30 cellular contexts compared by ENCODE assay signal in the genomic region with DNA sequence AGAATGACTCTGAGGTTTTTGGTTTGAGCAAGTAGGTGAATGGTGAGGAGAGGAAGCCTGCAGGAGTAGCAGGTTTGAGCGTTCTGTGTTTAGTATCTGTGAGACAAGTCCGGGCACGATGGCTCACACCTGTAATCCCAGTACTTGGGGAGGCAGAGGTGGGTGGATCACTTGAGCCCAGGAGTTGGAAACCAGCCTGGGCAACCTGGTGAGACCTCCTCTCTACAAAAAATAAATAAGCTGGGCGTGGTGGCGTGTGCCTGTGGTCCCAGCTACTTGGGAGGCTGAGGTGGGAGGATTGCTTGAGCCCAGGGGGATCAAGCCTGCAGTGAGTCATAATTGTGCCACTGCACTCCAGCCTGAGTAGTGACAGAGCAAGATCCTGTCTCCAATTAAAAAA. TPM values are rescaled to one million over a fixed set of nuclear protein-coding genes. Genes with fewer than 3 reads are reported as not detected.
A peak's percentile ranks its signal among the peaks of the same experiment; 100 is the strongest.
DNase-seq lines count a peak whose midpoint lies in the region; ATAC-seq, FAIRE-seq and TF ChIP-seq lines count a peak whose summit lies in the region.
"Had no signal": no experiment of that assay in that cellular context is flagged by ENCODE, and none has a peak within 500 bp of the region (broad histone marks: within the 10 kb centered on the region; RNA-seq: fewer than 3 reads in every experiment).

No MANE protein-coding gene starts in this region.

- no peak for TF ChIP-seq EP300 in GM12878 (IDR thresholded peaks at IDR 0.05; ENCODE audit: borderline replicate concordance in 1 of 2, control insufficient read depth in 1 of 2, low read depth in 2 of 2, low read length in 2 of 2)

- SMC1A ChIA-PET in GM12878 (lab: Charles Lee; ENCODE audit: uncharacterized antibody, unreplicated experiment), result no interaction called here

- H3K79me2 ChIP-seq in GM12878 (ENCODE audit: control insufficient read depth, insufficient read depth, low read length), result no peaks in the 10 kb centered on the region

- no TSS peak for BruUV-seq in GM12878 (replicated peaks; lab: Mats Ljungman, UMichigan)

- H3K9me3 ChIP-seq in GM12878 (replicated peaks; ENCODE audit: control insufficient read depth, insufficient read depth, low read length), result no peaks in the 10 kb centered on the region
- H3K9me3 ChIP-seq: SJSA1, stomach, upper lobe of left lung had no signal

- intact Hi-C loops in GM12878 (cut with micrococcal nuclease; ENCODE audit: unreplicated experiment), result no loop called here

- H3K27me3 Mint-ChIP-seq in nephron progenitor cell (ENCODE audit: low read depth, poor library complexity), result peaks cover 4% of the 10 kb centered on the region
- H3K27me3 Mint-ChIP-seq: activated CD8-positive, alpha-beta T cell treated with anti-CD3 and anti-CD28 coated beads for 36 hours; activated naive CD4-positive, alpha-beta T cell treated with anti-CD3 and anti-CD28 coated beads, Interleukin-2, amount 50 U/mL, for 24 hours had no signal

- 96% methylated on average over 5 of the region's 5 CpGs for WGBS in GM12878 (ENCODE audit: insufficient coverage, insufficient replicate concordance, low lambda C conversion rate, missing lambda C conversion rate)

- RAD21 ChIA-PET in GM12878 (lab: Charles Lee; ENCODE audit: unreplicated experiment), result no interaction called here

- ATAC-seq in GM12878 (no peak), GM19324 (IDR thresholded peaks at IDR 0.05; ENCODE audit: low FRiP score, unreplicated experiment) (no peak)
- no peak for ATAC-seq in stimulated activated effector memory CD8-positive, alpha-beta T cell treated with anti-CD3 and anti-CD28 coated beads, Interleukin-12 subunit alpha, Interleukin-12 subunit beta, amount 100 ng/mL, for 72 hours
- ATAC-seq: activated CD8-positive, alpha-beta T cell treated with anti-CD3 and anti-CD28 coated beads for 36 hours; activated T-cell treated with anti-CD3 and anti-CD28 coated beads, Interleukin-2, amount 50 U/mL, for 4 hours; natural killer cell had no signal

- no peaks in the 10 kb centered on the region for H3K36me3 ChIP-seq in GM12878 (ENCODE audit: control insufficient read depth in 2 of 2, insufficient read depth in 2 of 2, low read length in 1 of 2)
- H3K36me3 ChIP-seq: SJSA1, stomach, upper lobe of left lung had no signal

- no peaks in the 10 kb centered on the region for H3K9me3 Mint-ChIP-seq in stimulated activated effector memory CD8-positive, alpha-beta T cell treated with anti-CD3 and anti-CD28 coated beads, Interleukin-12 subunit alpha, Interleukin-12 subunit beta, amount 100 ng/mL, for 72 hours
- H3K9me3 Mint-ChIP-seq in nephron progenitor cell, result peaks cover 23% of the 10 kb centered on the region
- H3K9me3 Mint-ChIP-seq: activated CD8-positive, alpha-beta T cell treated with anti-CD3 and anti-CD28 coated beads for 36 hours; activated naive CD4-positive, alpha-beta T cell treated with anti-CD3 and anti-CD28 coated beads, Interleukin-2, amount 50 U/mL, for 24 hours; activated T-cell treated with anti-CD3 and anti-CD28 coated beads, Interleukin-2, amount 50 U/mL, for 4 hours; natural killer cell; T-helper 1 cell treated with Interleukin-12 subunit alpha and Interleukin-12 subunit beta and Interleukin-4 antibody, amounts not matched to agents 30 μg/mL and 1 μg/mL, for 36 hours had no signal

- no peaks in the 10 kb centered on the region for H3K4me1 ChIP-seq in GM12878 (ENCODE audit: control insufficient read depth, insufficient read depth, low read length)
- H3K4me1 ChIP-seq: SJSA1, stomach had no signal

- H2AFZ ChIP-seq in GM12878 (ENCODE audit: control insufficient read depth, low read depth, low read length), result no peak overlapping the region

- H3K4me2 ChIP-seq in GM12878 (ENCODE audit: control insufficient read depth, insufficient read depth), result no peak overlapping the region

- peak overlapping the region; percentile 11 for H3K27ac Mint-ChIP-seq in stimulated activated effector memory CD8-positive, alpha-beta T cell treated with anti-CD3 and anti-CD28 coated beads, Interleukin-12 subunit alpha, Interleukin-12 subunit beta, amount 100 ng/mL, for 72 hours
- H3K27ac Mint-ChIP-seq in nephron progenitor cell, result no peak overlapping the region
- H3K27ac Mint-ChIP-seq: activated CD8-positive, alpha-beta T cell treated with anti-CD3 and anti-CD28 coated beads for 36 hours; natural killer cell; T-helper 1 cell treated with Interleukin-12 subunit alpha and Interleukin-12 subunit beta and Interleukin-4 antibody, amounts not matched to agents 30 μg/mL and 1 μg/mL, for 36 hours had no signal

- no peak overlapping the region for H3K9ac ChIP-seq in GM12878 (ENCODE audit: control insufficient read depth, insufficient read depth, low read length)

- CTCF ChIA-PET in GM12878 (lab: Yijun Ruan, JAX), result no interaction called here

- no peak for TF ChIP-seq POLR2A in GM12878 (IDR thresholded peaks at IDR 0.05; ENCODE audit: low read depth, low read length)

- TF ChIP-seq RAD21 in GM12878 (IDR thresholded peaks at IDR 0.05; ENCODE audit: insufficient read depth, low read depth, low read length), result no peak

- FAIRE-seq in GM12878 (lab: Jason Lieb, UNC), result no peak
- FAIRE-seq: astrocyte, GM18507 had no signal

- H3K27ac ChIP-seq in GM12878 (ENCODE audit: control insufficient read depth, insufficient read depth), result no peak overlapping the region
- H3K27ac ChIP-seq: SJSA1, stomach, upper lobe of left lung had no signal

- H3K4me3 ChIP-seq in GM12878, result no peak overlapping the region
- H3K4me3 ChIP-seq: SJSA1, skin epidermis, stomach, upper lobe of left lung had no signal

- H3K27me3 ChIP-seq in GM12878 (replicated peaks in 1 of 2; ENCODE audit: control insufficient read depth in 2 of 2, insufficient read depth in 2 of 2, low read length in 1 of 2), result no peaks in the 10 kb centered on the region; a peak in 1 of 4 replicates
- H3K27me3 ChIP-seq: SJSA1, stomach, upper lobe of left lung had no signal

- POLR2A ChIA-PET in GM12878 (lab: Charles Lee), result interaction anchor here (0.6 kb wide), 1 partner anchor 261 kb away, joined by 3 read pairs; no protein-coding TSS in a partner anchor

- H3K4me3 Mint-ChIP-seq in stimulated activated effector memory CD8-positive, alpha-beta T cell treated with anti-CD3 and anti-CD28 coated beads, Interleukin-12 subunit alpha, Interleukin-12 subunit beta, amount 100 ng/mL, for 72 hours, result no peak overlapping the region
- no peak overlapping the region for H3K4me3 Mint-ChIP-seq in nephron progenitor cell
- H3K4me3 Mint-ChIP-seq: activated CD8-positive, alpha-beta T cell treated with anti-CD3 and anti-CD28 coated beads for 36 hours; activated naive CD4-positive, alpha-beta T cell treated with anti-CD3 and anti-CD28 coated beads, Interleukin-2, amount 50 U/mL, for 24 hours; activated T-cell treated with anti-CD3 and anti-CD28 coated beads, Interleukin-2, amount 50 U/mL, for 4 hours; natural killer cell; T-helper 1 cell treated with Interleukin-12 subunit alpha and Interleukin-12 subunit beta and Interleukin-4 antibody, amounts not matched to agents 30 μg/mL and 1 μg/mL, for 36 hours had no signal

- TF ChIP-seq CTCF in GM12878 (IDR thresholded peaks at IDR 0.05 in 2 of 3, conservative IDR thresholded peaks at IDR 0.05 in 1 of 3; ENCODE audit: control insufficient read depth in 2 of 3, extremely low read depth in 1 of 3, insufficient read depth in 1 of 3, low read depth in 3 of 3, low read length in 3 of 3), result no peak
- no peak for TF ChIP-seq CTCF in nephron progenitor cell (IDR thresholded peaks at IDR 0.05)

- no peaks in the 10 kb centered on the region for H4K20me1 ChIP-seq in GM12878 (ENCODE audit: control insufficient read depth, insufficient read depth)

- DNase-seq in NCI-H146 (lab: John Stamatoyannopoulos, UW) (peak; percentile 31), NCI-H146 treated with DMSO at 0.1 percent for 48 hours (lab: John Stamatoyannopoulos, UW; ENCODE audit: unreplicated experiment) (no peak), NCI-H345 (lab: John Stamatoyannopoulos, UW) (peak; percentile 73), GM12878 (ENCODE audit: low read depth, low spot score) (no peak), nephron progenitor cell (no peak)
- DNase-seq in stimulated activated effector memory CD8-positive, alpha-beta T cell treated with anti-CD3 and anti-CD28 coated beads, Interleukin-12 subunit alpha, Interleukin-12 subunit beta, amount 100 ng/mL, for 72 hours (ENCODE audit: low spot score in 2 of 2), result no peak
- no peak for DNase-seq in effector CD8-positive, alpha-beta T cell (lab: John Stamatoyannopoulos, UW)
- DNase-seq: 8988T; activated CD8-positive, alpha-beta T cell treated with anti-CD3 and anti-CD28 coated beads for 36 hours; activated T-cell treated with anti-CD3 and anti-CD28 coated beads, Interleukin-2, amount 50 U/mL, for 4 hours; COR-L47; hippocampal formation; Kasumi-1; mesendoderm; natural killer cell; NCI-H1436 treated with DMSO at 0.1 percent for 48 hours; NCI-H524 treated with DMSO at 0.1 percent for 48 hours; OCI-M1; stimulated activated CD4-positive, alpha-beta T cell treated with anti-CD3 and anti-CD28 coated beads, Interleukin-4, amount 100 ng/mL, for 1 hour; stomach; upper lobe of left lung had no signal

- no peaks in the 10 kb centered on the region for H3K4me1 Mint-ChIP-seq in stimulated activated effector memory CD8-positive, alpha-beta T cell treated with anti-CD3 and anti-CD28 coated beads, Interleukin-12 subunit alpha, Interleukin-12 subunit beta, amount 100 ng/mL, for 72 hours
- no peaks in the 10 kb centered on the region for H3K4me1 Mint-ChIP-seq in nephron progenitor cell
- H3K4me1 Mint-ChIP-seq: natural killer cell had no signal

- no peaks in the 10 kb centered on the region for H3K36me3 Mint-ChIP-seq in stimulated activated effector memory CD8-positive, alpha-beta T cell treated with anti-CD3 and anti-CD28 coated beads, Interleukin-12 subunit alpha, Interleukin-12 subunit beta, amount 100 ng/mL, for 72 hours
- H3K36me3 Mint-ChIP-seq in nephron progenitor cell (ENCODE audit: low read depth), result peaks cover 25% of the 10 kb centered on the region
- H3K36me3 Mint-ChIP-seq: natural killer cell had no signal

- in situ Hi-C loops in GM12878 (cut with MboI), result no loop called here

RNA-seq across cellular contexts. Expression of a gene that starts 9.7 kb away (rescaled TPM):
- 125 and 142 TPM in 2 replicates for total RNA-seq in GM12878 (2013; cell fraction: nucleolus; rRNA removed)
- 31.1 and 35.5 TPM in 2 replicates for total RNA-seq in GM12878 (2014; rRNA removed)
- 26.7 and 30.7 TPM in 2 replicates for total RNA-seq in GM12878 (2014; rRNA removed; fragmentation: Illumina TruSeq; extraction: Trizol)
- total RNA-seq in GM12878 (2021), result 19.0 and 24.0 TPM in 2 replicates
- polyA plus RNA-seq in GM12878 (2011; ENCODE audit: low read depth), result 12.6 TPM
- polyA plus RNA-seq in GM12878 (2011; rRNA removed), result 26.4 and 31.1 TPM in 2 replicates
- polyA plus RNA-seq in GM12878 (2011; cell fraction: cytosol; rRNA removed), result 10.8 and 16.9 TPM in 2 replicates
- 52.1 and 66.2 TPM in 2 replicates for polyA plus RNA-seq in GM12878 (2011; cell fraction: nucleus; rRNA removed)
- polyA plus RNA-seq in GM12878 (2012), result 12.7 and 17.2 TPM in 2 replicates
- 17.1 and 19.5 TPM in 2 replicates for polyA plus RNA-seq in GM12878 (2014; fragmentation: Illumina TruSeq; extraction: Trizol)
- polyA plus RNA-seq in GM12878 (2014; fragmentation: Nextera tagmentation; extraction: Ambion mirVana), result 1 to 10 TPM; 4.8 to 8.2 TPM
- 33.7 and 37.1 TPM in 2 replicates for polyA plus RNA-seq in GM12878 (2014; rRNA removed)
- polyA plus RNA-seq in GM12878 (2016; fragmentation: Nextera tagmentation; extraction: Ambion mirVana), result 10 to 100 TPM; 19.3 to 24.2 TPM
- 22.2 and 24.3 TPM in 2 replicates for polyA minus RNA-seq in GM12878 (2011; rRNA and poly(A)+ RNA removed)
- polyA minus RNA-seq in GM12878 (2011; cell fraction: cytosol; rRNA and poly(A)+ RNA removed), result 11.2 and 11.5 TPM in 2 replicates
- polyA minus RNA-seq in GM12878 (2011; cell fraction: nucleus; rRNA and poly(A)+ RNA removed), result 24.2 and 40.4 TPM in 2 replicates

RNA-seq across cellular contexts. Expression of a gene that starts 16.7 kb away (rescaled TPM):
- total RNA-seq in GM12878 (2013; cell fraction: nucleolus; rRNA removed), result not detected in 2 replicates
- total RNA-seq in GM12878 (2014; rRNA removed), result not detected in 2 replicates
- total RNA-seq in GM12878 (2014; rRNA removed; fragmentation: Illumina TruSeq; extraction: Trizol), result not detected in 2 replicates
- not detected in 2 replicates for total RNA-seq in GM12878 (2021)
- polyA plus RNA-seq in GM12878 (2011; ENCODE audit: low read depth), result not detected
- polyA plus RNA-seq in GM12878 (2011; rRNA removed), result not detected in 2 replicates
- not detected in 2 replicates for polyA plus RNA-seq in GM12878 (2011; cell fraction: cytosol; rRNA removed)
- polyA plus RNA-seq in GM12878 (2011; cell fraction: nucleus; rRNA removed), result not detected in 2 replicates
- polyA plus RNA-seq in GM12878 (2012), result not detected in 2 replicates
- polyA plus RNA-seq in GM12878 (2014; fragmentation: Illumina TruSeq; extraction: Trizol), result not detected in 2 replicates
- polyA plus RNA-seq in GM12878 (2014; fragmentation: Nextera tagmentation; extraction: Ambion mirVana), result not detected
- polyA plus RNA-seq in GM12878 (2014; rRNA removed), result not detected in 2 replicates
- not detected for polyA plus RNA-seq in GM12878 (2016; fragmentation: Nextera tagmentation; extraction: Ambion mirVana)
- not detected in 2 replicates for polyA minus RNA-seq in GM12878 (2011; rRNA and poly(A)+ RNA removed)
- not detected in 2 replicates for polyA minus RNA-seq in GM12878 (2011; cell fraction: cytosol; rRNA and poly(A)+ RNA removed)
- polyA minus RNA-seq in GM12878 (2011; cell fraction: nucleus; rRNA and poly(A)+ RNA removed), result not detected in 2 replicates
- total RNA-seq: activated CD8-positive, alpha-beta T cell treated with anti-CD3 and anti-CD28 coated beads for 36 hours; activated T-cell treated with anti-CD3 and anti-CD28 coated beads, Interleukin-2, amount 50 U/mL, for 4 hours; astrocyte; HT-29; kidney epithelial cell; natural killer cell; SJSA1; stomach; upper lobe of left lung had no signal
- polyA plus RNA-seq: stomach had no signal

RNA-seq across cellular contexts. Expression of a gene that starts 29.9 kb away (rescaled TPM):
- 240 and 366 TPM in 2 replicates for total RNA-seq in GM12878 (2013; cell fraction: nucleolus; rRNA removed)
- 886 and 1,063 TPM in 2 replicates for total RNA-seq in GM12878 (2014; rRNA removed)
- 3,203 and 3,262 TPM in 2 replicates for total RNA-seq in GM12878 (2014; rRNA removed; fragmentation: Illumina TruSeq; extraction: Trizol)
- total RNA-seq in GM12878 (2021), result 1,627 and 1,676 TPM in 2 replicates
- polyA plus RNA-seq in GM12878 (2011; ENCODE audit: low read depth), result 10,130 TPM
- polyA plus RNA-seq in GM12878 (2011; rRNA removed), result 1,188 and 1,624 TPM in 2 replicates
- 1,068 and 1,259 TPM in 2 replicates for polyA plus RNA-seq in GM12878 (2011; cell fraction: cytosol; rRNA removed)
- polyA plus RNA-seq in GM12878 (2011; cell fraction: nucleus; rRNA removed), result 573 and 676 TPM in 2 replicates
- polyA plus RNA-seq in GM12878 (2012), result 2,542 and 2,883 TPM in 2 replicates
- polyA plus RNA-seq in GM12878 (2014; fragmentation: Illumina TruSeq; extraction: Trizol), result 3,746 and 5,671 TPM in 2 replicates
- 1,000 to 10,000 TPM; 3,292 to 3,419 TPM for polyA plus RNA-seq in GM12878 (2014; fragmentation: Nextera tagmentation; extraction: Ambion mirVana)
- polyA plus RNA-seq in GM12878 (2014; rRNA removed), result 1,401 and 2,108 TPM in 2 replicates
- 1,000 to 10,000 TPM; 2,959 to 3,172 TPM for polyA plus RNA-seq in GM12878 (2016; fragmentation: Nextera tagmentation; extraction: Ambion mirVana)
- 195 and 260 TPM in 2 replicates for polyA minus RNA-seq in GM12878 (2011; rRNA and poly(A)+ RNA removed)
- polyA minus RNA-seq in GM12878 (2011; cell fraction: cytosol; rRNA and poly(A)+ RNA removed), result 285 and 317 TPM in 2 replicates
- polyA minus RNA-seq in GM12878 (2011; cell fraction: nucleus; rRNA and poly(A)+ RNA removed), result 42.4 and 48.0 TPM in 2 replicates

RNA-seq across cellular contexts. Expression of a gene that starts 30.3 kb away (rescaled TPM):
- total RNA-seq in GM12878 (2013; cell fraction: nucleolus; rRNA removed), result 40.8 and 43.0 TPM in 2 replicates
- total RNA-seq in GM12878 (2014; rRNA removed) (76.5 and 87.1 TPM in 2 replicates), GM12878 (2014; rRNA removed; fragmentation: Illumina TruSeq; extraction: Trizol) (66.1 and 69.1 TPM in 2 replicates), GM12878 (2021) (62.7 and 62.8 TPM in 2 replicates)
- polyA plus RNA-seq in GM12878 (2011; ENCODE audit: low read depth), result 37.4 TPM
- polyA plus RNA-seq in GM12878 (2011; rRNA removed) (94.2 and 105 TPM in 2 replicates), GM12878 (2014; fragmentation: Illumina TruSeq; extraction: Trizol) (56.7 and 61.6 TPM in 2 replicates), GM12878 (2014; fragmentation: Nextera tagmentation; extraction: Ambion mirVana) (100 to 1,000 TPM; 205 to 231 TPM), GM12878 (2014; rRNA removed) (91.5 and 92.7 TPM in 2 replicates), GM12878 (2016; fragmentation: Nextera tagmentation; extraction: Ambion mirVana) (100 to 1,000 TPM; 188 to 196 TPM)
- 154 and 245 TPM in 2 replicates for polyA plus RNA-seq in GM12878 (2011; cell fraction: cytosol; rRNA removed)
- polyA plus RNA-seq in GM12878 (2011; cell fraction: nucleus; rRNA removed), result 71.7 and 114 TPM in 2 replicates
- polyA plus RNA-seq in GM12878 (2012), result 53.1 and 53.9 TPM in 2 replicates
- 80.1 and 95.1 TPM in 2 replicates for polyA minus RNA-seq in GM12878 (2011; rRNA and poly(A)+ RNA removed)
- polyA minus RNA-seq in GM12878 (2011; cell fraction: cytosol; rRNA and poly(A)+ RNA removed), result 9.5 and 15.8 TPM in 2 replicates
- polyA minus RNA-seq in GM12878 (2011; cell fraction: nucleus; rRNA and poly(A)+ RNA removed), result 30.0 and 42.6 TPM in 2 replicates

RNA-seq across cellular contexts. Expression of a gene that starts 32.2 kb away (rescaled TPM):
- total RNA-seq in GM12878 (2013; cell fraction: nucleolus; rRNA removed), result 0.64 and 1.3 TPM in 2 replicates
- not detected in 2 replicates for total RNA-seq in GM12878 (2014; rRNA removed)
- total RNA-seq in GM12878 (2014; rRNA removed; fragmentation: Illumina TruSeq; extraction: Trizol), result not detected in 2 replicates
- 0.31 TPM in 1 of 2 replicates, not detected in the other for total RNA-seq in GM12878 (2021)
- polyA plus RNA-seq in GM12878 (2011; ENCODE audit: low read depth), result 0.46 TPM
- 0.37 and 1.0 TPM in 2 replicates for polyA plus RNA-seq in GM12878 (2011; rRNA removed)
- 1.5 and 2.7 TPM in 2 replicates for polyA plus RNA-seq in GM12878 (2011; cell fraction: cytosol; rRNA removed)
- polyA plus RNA-seq in GM12878 (2011; cell fraction: nucleus; rRNA removed), result 1.7 and 2.6 TPM in 2 replicates
- 1.0 and 1.8 TPM in 2 replicates for polyA plus RNA-seq in GM12878 (2012)
- polyA plus RNA-seq in GM12878 (2014; fragmentation: Illumina TruSeq; extraction: Trizol), result 0.07 TPM in 1 of 2 replicates, not detected in the other
- not detected for polyA plus RNA-seq in GM12878 (2014; fragmentation: Nextera tagmentation; extraction: Ambion mirVana)
- 0.20 TPM in 1 of 2 replicates, not detected in the other for polyA plus RNA-seq in GM12878 (2014; rRNA removed)
- not detected for polyA plus RNA-seq in GM12878 (2016; fragmentation: Nextera tagmentation; extraction: Ambion mirVana)
- polyA minus RNA-seq in GM12878 (2011; rRNA and poly(A)+ RNA removed), result 0.73 and 1.4 TPM in 2 replicates
- polyA minus RNA-seq in GM12878 (2011; cell fraction: cytosol; rRNA and poly(A)+ RNA removed), result not detected in 2 replicates
- polyA minus RNA-seq in GM12878 (2011; cell fraction: nucleus; rRNA and poly(A)+ RNA removed), result 0.24 TPM in 1 of 2 replicates, not detected in the other
- total RNA-seq: activated T-cell treated with anti-CD3 and anti-CD28 coated beads, Interleukin-2, amount 50 U/mL, for 4 hours; astrocyte; HT-29; SJSA1; stomach; upper lobe of left lung had no signal

Comparison
In these comparisons a context has a peak if more than half of its experiments do, and no peak if none do; other contexts are left out.
1. DNase-seq: peak in NCI-H146 (single experiment) and NCI-H345 (single experiment); none in NCI-H146 treated with DMSO at 0.1 percent for 48 hours (single experiment), GM12878 (single experiment), stimulated activated effector memory CD8-positive, alpha-beta T cell treated with anti-CD3 and anti-CD28 coated beads, Interleukin-12 subunit alpha, Interleukin-12 subunit beta, amount 100 ng/mL, for 72 hours (0 of 2), nephron progenitor cell (single experiment) and effector CD8-positive, alpha-beta T cell (single experiment).